20 cellular contexts compared by ENCODE assay signal in the genomic region with DNA sequence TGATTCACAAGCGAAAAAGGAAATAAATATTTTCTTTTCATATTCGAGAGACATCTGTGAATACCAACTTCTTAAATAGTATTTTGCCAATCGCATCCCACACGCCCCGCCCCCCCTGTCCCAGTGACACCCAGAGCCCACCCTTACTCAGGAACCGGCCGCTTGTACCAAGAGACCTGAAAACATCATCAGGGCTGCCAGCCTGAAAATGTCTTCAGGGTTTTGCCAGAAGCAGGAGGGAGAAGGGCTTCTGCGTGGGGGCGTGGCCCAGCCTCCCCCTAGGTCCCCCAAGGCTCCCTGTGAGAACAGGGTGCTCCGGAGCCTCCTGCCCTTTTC.
"Had no signal": no experiment of that assay in that cellular context is flagged by ENCODE, and none has a peak within 500 bp of the region (broad histone marks: within the 10 kb centered on the region; RNA-seq: fewer than 3 reads in every experiment).

No MANE protein-coding gene starts in this region.

- H3K36me3 ChIP-seq: lower lobe of right lung, transverse colon had no signal

- H3K9me3 Mint-ChIP-seq: activated naive CD8-positive, alpha-beta T cell treated with anti-CD3 and anti-CD28 coated beads for 36 hours; activated T-cell treated with anti-CD3 and anti-CD28 coated beads, Interleukin-2, amount 50 U/mL, for 24 hours; activated T-helper 2 cell treated with anti-CD3 and anti-CD28 coated beads, Interferon-gamma antibody, Interleukin-2, Interleukin-4, amounts not matched to agents 10 μg/mL and 5 μg/mL and 100 μg/mL, durations not matched to agents 14 hours and 24 hours and 36 hours; nephron progenitor cell; stimulated activated naive B cell treated with anti-CD40 and anti-IgM and Interleukin-4, amounts not matched to agents 10 μg/mL and 1 μg/mL and 100 μg/mL, for 72 hours had no signal

- H3K27me3 Mint-ChIP-seq: activated naive CD8-positive, alpha-beta T cell treated with anti-CD3 and anti-CD28 coated beads for 36 hours had no signal

- H3K27ac Mint-ChIP-seq: activated naive CD8-positive, alpha-beta T cell treated with anti-CD3 and anti-CD28 coated beads for 36 hours; activated T-cell treated with anti-CD3 and anti-CD28 coated beads, Interleukin-2, amount 50 U/mL, for 24 hours; activated T-helper 2 cell treated with anti-CD3 and anti-CD28 coated beads, Interferon-gamma antibody, Interleukin-2, Interleukin-4, amounts not matched to agents 10 μg/mL and 5 μg/mL and 100 μg/mL, durations not matched to agents 14 hours and 24 hours and 36 hours; nephron progenitor cell; stimulated activated naive B cell treated with anti-CD40 and anti-IgM and Interleukin-4, amounts not matched to agents 10 μg/mL and 1 μg/mL and 100 μg/mL, for 72 hours had no signal

- H3K4me1 Mint-ChIP-seq: activated naive CD8-positive, alpha-beta T cell treated with anti-CD3 and anti-CD28 coated beads for 36 hours; stimulated activated naive B cell treated with anti-CD40 and anti-IgM and Interleukin-4, amounts not matched to agents 10 μg/mL and 1 μg/mL and 100 μg/mL, for 72 hours had no signal

- H3K4me1 ChIP-seq: transverse colon had no signal

- H3K4me3 Mint-ChIP-seq: activated naive CD8-positive, alpha-beta T cell treated with anti-CD3 and anti-CD28 coated beads for 36 hours; activated T-cell treated with anti-CD3 and anti-CD28 coated beads, Interleukin-2, amount 50 U/mL, for 24 hours; nephron progenitor cell; stimulated activated naive B cell treated with anti-CD40 and anti-IgM and Interleukin-4, amounts not matched to agents 10 μg/mL and 1 μg/mL and 100 μg/mL, for 72 hours had no signal

- H3K27me3 ChIP-seq: cardiac muscle cell, transverse colon had no signal

- H3K4me3 ChIP-seq: cardiac muscle cell, lower lobe of right lung, mucosa of descending colon, transverse colon had no signal

- H3K9me3 ChIP-seq: lower lobe of right lung, mucosa of descending colon, transverse colon had no signal

- H3K27ac ChIP-seq: lower lobe of right lung had no signal

- DNase-seq: activated CD4-positive, alpha-beta T cell treated with anti-CD3 and anti-CD28 coated beads for 1 hour; activated CD8-positive, alpha-beta memory T cell treated with anti-CD3 and anti-CD28 coated beads for 24 hours; activated CD8-positive, alpha-beta memory T cell treated with anti-CD3 and anti-CD28 coated beads, Interleukin-2, amount 50 U/mL, for 4 hours; activated naive CD4-positive, alpha-beta T cell treated with Interleukin-2 at 50 U/mL for 16 hours; activated naive CD8-positive, alpha-beta T cell treated with anti-CD3 and anti-CD28 coated beads for 36 hours; activated T-cell treated with anti-CD3 and anti-CD28 coated beads, Interleukin-2, amount 50 U/mL, for 24 hours; effector memory CD4-positive, alpha-beta T cell; left colon; lower lobe of right lung; mesendoderm; mucosa of descending colon; nephron progenitor cell; nucleus accumbens; stimulated activated CD4-positive, alpha-beta T cell treated with anti-CD3 and anti-CD28 coated beads, Interleukin-2, amount 100 ng/mL, for 48 hours; stimulated activated CD8-positive, alpha-beta memory T cell treated with anti-CD3 and anti-CD28 coated beads, Interleukin-4, amount 100 ng/mL, for 48 hours; stimulated activated naive B cell treated with anti-CD40 and anti-IgM and Interleukin-4, amounts not matched to agents 10 μg/mL and 1 μg/mL and 100 μg/mL, for 72 hours; T-helper 9 cell; transverse colon had no signal

- H3K36me3 Mint-ChIP-seq: activated naive CD8-positive, alpha-beta T cell treated with anti-CD3 and anti-CD28 coated beads for 36 hours had no signal
